Comparison of ENCODE assay signal across 12 cellular contexts in the genomic region with DNA sequence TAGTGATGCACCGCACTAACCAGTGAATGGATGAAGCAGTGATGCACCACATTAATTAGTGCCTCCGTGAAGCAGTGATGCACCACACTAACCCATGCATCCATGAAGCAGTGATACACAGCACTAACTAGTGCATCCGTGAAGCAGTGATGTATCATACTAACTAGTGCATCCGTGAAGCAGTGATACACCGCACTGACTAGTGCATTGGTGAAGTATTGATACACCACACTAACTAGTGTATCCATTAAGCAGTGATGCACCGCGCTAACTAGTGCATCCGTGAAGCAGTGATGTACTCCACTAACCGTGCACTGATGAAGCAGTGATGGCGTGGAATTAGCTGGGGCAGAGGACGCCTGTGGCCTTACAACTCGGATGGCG.
DNase-seq lines count a peak whose midpoint lies in the region; ATAC-seq, FAIRE-seq and TF ChIP-seq lines count a peak whose summit lies in the region.
"Had no signal": no experiment of that assay in that cellular context is flagged by ENCODE, and none has a peak within 500 bp of the region (broad histone marks: within the 10 kb centered on the region; RNA-seq: fewer than 3 reads in every experiment).

No MANE protein-coding gene starts in this region.

- ATAC-seq in K562: no peak
- no peak for ATAC-seq in upper lobe of right lung
- no peak for ATAC-seq in left lung

- H3K9ac ChIP-seq in K562 (ENCODE audit: insufficient read depth in 1 of 2, low read depth in 2 of 2, low read length in 2 of 2): no peak overlapping the region
- H3K9ac ChIP-seq in kidney (ENCODE audit: low read length in 2 of 2): no peak overlapping the region

- intact Hi-C loops in left ventricle myocardium inferior (cut with micrococcal nuclease) (no loop called here), K562 (cut with micrococcal nuclease) (no loop called here), upper lobe of right lung (cut with DNase I) (no loop called here), left lung (cut with DNase I) (no loop called here), kidney (cut with DNase I) (no loop called here)

- peaks cover 16% of the 10 kb centered on the region for H3K9me3 ChIP-seq in left ventricle myocardium inferior (replicated peaks)
- peaks cover 0 to 10% of the 10 kb centered on the region in 2 donors for H3K9me3 ChIP-seq in right atrium auricular region
- H3K9me3 ChIP-seq in K562 (replicated peaks; ENCODE audit: control insufficient read depth, insufficient read depth, low read depth, low read length): no peaks in the 10 kb centered on the region; the same call in 1 of the 2 replicates
- no peaks in the 10 kb centered on the region for H3K9me3 ChIP-seq in mesodermal cell (ENCODE audit: control insufficient read depth, low read length)
- no peaks in the 10 kb centered on the region for H3K9me3 ChIP-seq in upper lobe of right lung
- no peaks in the 10 kb centered on the region for H3K9me3 ChIP-seq in left lung
- H3K9me3 ChIP-seq in kidney (ENCODE audit: control insufficient read depth in 1 of 2, low read length in 2 of 2): no peaks in the 10 kb centered on the region

- in situ Hi-C loops in K562 (cut with MboI): no loop called here

- H3K9me1 ChIP-seq in K562 (ENCODE audit: control insufficient read depth, insufficient read depth, low read length): no peaks in the 10 kb centered on the region

- peak overlapping the region; percentile 29 for H3K4me2 ChIP-seq in K562 (ENCODE audit: insufficient read depth, low read length)

- TF ChIP-seq RAD21 in K562 (CRISPR knock-in tag; conservative IDR thresholded peaks at IDR 0.05 in 1 of 2, IDR thresholded peaks at IDR 0.05 in 1 of 2): no peak

- TF ChIP-seq CTCF in left ventricle myocardium inferior (IDR thresholded peaks at IDR 0.05; ENCODE audit: borderline replicate concordance) (no peak), right atrium auricular region (IDR thresholded peaks at IDR 0.05) (no peak), K562 (IDR thresholded peaks at IDR 0.05 in 2 of 3, conservative IDR thresholded peaks at IDR 0.05 in 1 of 3; ENCODE audit: insufficient read depth in 2 of 3, low read depth in 1 of 3, low read length in 3 of 3) (no peak), upper lobe of right lung (IDR thresholded peaks at IDR 0.05) (no peak), left lung (IDR thresholded peaks at IDR 0.05) (no peak), kidney (IDR thresholded peaks at IDR 0.05; ENCODE audit: borderline replicate concordance, extremely low read depth, insufficient read depth) (no peak)

- H3K36me3 ChIP-seq in left ventricle myocardium inferior: no peaks in the 10 kb centered on the region
- H3K36me3 ChIP-seq in right atrium auricular region: no peaks in the 10 kb centered on the region
- no peaks in the 10 kb centered on the region for H3K36me3 ChIP-seq in K562 (ENCODE audit: control insufficient read depth, insufficient read depth, low read length)
- H3K36me3 ChIP-seq in mesodermal cell (ENCODE audit: control insufficient read depth, insufficient read depth, low read length): no peaks in the 10 kb centered on the region
- H3K36me3 ChIP-seq in upper lobe of right lung: no peaks in the 10 kb centered on the region
- H3K36me3 ChIP-seq in left lung: no peaks in the 10 kb centered on the region
- H3K36me3 ChIP-seq in kidney (ENCODE audit: control insufficient read depth in 1 of 2, insufficient read depth in 2 of 2, low read length in 2 of 2): no peaks in the 10 kb centered on the region
- H3K36me3 ChIP-seq: cardiac muscle cell had no signal

- peaks cover 100% of the 10 kb centered on the region for H3K27me3 ChIP-seq in left ventricle myocardium inferior (ENCODE audit: low read depth)
- no peaks in the 10 kb centered on the region for H3K27me3 ChIP-seq in right atrium auricular region
- H3K27me3 ChIP-seq in K562 (ENCODE audit: control insufficient read depth in 2 of 2, insufficient read depth in 2 of 2, low read length in 2 of 2): peaks cover 20 to 54% of the 10 kb centered on the region in 2 experiments
- H3K27me3 ChIP-seq in upper lobe of right lung: peaks cover 48% of the 10 kb centered on the region
- peaks cover 16 to 76% of the 10 kb centered on the region in 2 donors for H3K27me3 ChIP-seq in left lung

- CTCF ChIA-PET in K562 (lab: Yijun Ruan, JAX; ENCODE audit: low intra/inter-chr PET ratio): no interaction called here

- H3K79me2 ChIP-seq in K562 (ENCODE audit: control insufficient read depth, insufficient read depth, low read length): no peaks in the 10 kb centered on the region

- 0 out of 2 replicates have a peak, but pooled peaks cover 4% of the 10 kb centered on the region for H4K20me1 ChIP-seq in K562 (replicated peaks; ENCODE audit: control insufficient read depth, insufficient read depth, low read length)

- BruUV-seq in K562 (replicated peaks; lab: Mats Ljungman, UMichigan): no TSS peak

- H3K4me1 ChIP-seq in left ventricle myocardium inferior (peaks cover 14% of the 10 kb centered on the region), right atrium auricular region (peaks cover 0 to 8% of the 10 kb centered on the region in 2 donors), K562 (replicated peaks in 1 of 2; ENCODE audit: control insufficient read depth in 2 of 2, insufficient read depth in 2 of 2, low read length in 2 of 2) (peaks cover 3 to 10% of the 10 kb centered on the region in 2 experiments; a peak in 2 of 5 replicates), mesodermal cell (ENCODE audit: control insufficient read depth, insufficient read depth, low read length, poor library complexity, severe bottlenecking) (peaks cover 25% of the 10 kb centered on the region), upper lobe of right lung (peaks cover 5% of the 10 kb centered on the region), left lung (peaks cover 0 to 8% of the 10 kb centered on the region in 2 donors), kidney (ENCODE audit: control insufficient read depth in 1 of 2, insufficient read depth in 1 of 2, low read depth in 1 of 2, low read length in 2 of 2) (peaks cover 0 to 2% of the 10 kb centered on the region in 2 donors)

- POLR2A ChIA-PET in K562 (lab: Yijun Ruan, JAX): no interaction called here

- DNase-seq in left ventricle myocardium inferior (no peak), right atrium auricular region (ENCODE audit: low spot score) (no peak), K562 (ENCODE audit: extremely low read depth in 1 of 4, low spot score in 3 of 4) (no peak), upper lobe of right lung (peak; percentile 19), NCI-H82 (lab: John Stamatoyannopoulos, UW) (no peak), left lung (no peak), kidney (no peak)
- DNase-seq: activated CD4-positive, alpha-beta memory T cell treated with anti-CD3 and anti-CD28 coated beads, Interleukin-2, amount 10 ng/mL, durations not matched to agents 7 days and 5 days; foreskin melanocyte had no signal

- peak; percentile 44 for FAIRE-seq in K562 (lab: Jason Lieb, UNC)
- FAIRE-seq in kidney (lab: Jason Lieb, UNC): no peak

- no peak for TF ChIP-seq EP300 in K562 (IDR thresholded peaks at IDR 0.05; ENCODE audit: low read length)

- 22% methylated on average over 13 of the region's 13 CpGs for WGBS in K562 (ENCODE audit: insufficient coverage, low coverage, missing lambda C conversion rate)
- WGBS in mesodermal cell (ENCODE audit: insufficient coverage in 2 of 2), 2 experiments: 44 to 49% methylated on average over 8 to 11 of the region's 13 CpGs

- TF ChIP-seq POLR2A in K562 (conservative IDR thresholded peaks at IDR 0.05): no peak

- peak overlapping the region; percentile 54 for H3K4me3 ChIP-seq in left ventricle myocardium inferior
- H3K4me3 ChIP-seq in right atrium auricular region: peak overlapping the region in 1 of 2 donors; percentile 40
- H3K4me3 ChIP-seq in K562: no peak overlapping the region
- peak overlapping the region; percentile 22 for H3K4me3 ChIP-seq in mesodermal cell (ENCODE audit: extremely low read depth, insufficient read depth, low read length, poor library complexity, severe bottlenecking)
- H3K4me3 ChIP-seq in upper lobe of right lung: peak overlapping the region; percentile 25
- peak overlapping the region in 1 of 2 donors; percentile 19 for H3K4me3 ChIP-seq in left lung
- no peak overlapping the region for H3K4me3 ChIP-seq in kidney (ENCODE audit: low read length in 2 of 2)

- no peak overlapping the region for H2AFZ ChIP-seq in K562 (ENCODE audit: low read depth, low read length)

- H3K27ac ChIP-seq in left ventricle myocardium inferior (replicated peaks) (no peak overlapping the region), right atrium auricular region (no peak overlapping the region), K562 (ENCODE audit: extremely low read depth, low read depth, low read length) (no peak overlapping the region), mesodermal cell (ENCODE audit: low read depth, low read length, severe bottlenecking) (no peak overlapping the region), upper lobe of right lung (no peak overlapping the region), left lung (no peak overlapping the region), kidney (ENCODE audit: low read depth in 2 of 2, low read length in 2 of 2) (no peak overlapping the region)
- H3K27ac ChIP-seq: cardiac muscle cell, RWPE1 had no signal

TF ChIP-seq in K562, 482 proteins besides CTCF, POLR2A, EP300 and RAD21 (continues in another document):
- TF ChIP-seq KLF6 (CRISPR knock-in tag; IDR thresholded peaks at IDR 0.05; ENCODE audit: borderline replicate concordance) (no peak), TBL1XR1 (IDR thresholded peaks at IDR 0.05; ENCODE audit: low read length in 2 of 2) (no peak)
- TF ChIP-seq, protein P1, sequence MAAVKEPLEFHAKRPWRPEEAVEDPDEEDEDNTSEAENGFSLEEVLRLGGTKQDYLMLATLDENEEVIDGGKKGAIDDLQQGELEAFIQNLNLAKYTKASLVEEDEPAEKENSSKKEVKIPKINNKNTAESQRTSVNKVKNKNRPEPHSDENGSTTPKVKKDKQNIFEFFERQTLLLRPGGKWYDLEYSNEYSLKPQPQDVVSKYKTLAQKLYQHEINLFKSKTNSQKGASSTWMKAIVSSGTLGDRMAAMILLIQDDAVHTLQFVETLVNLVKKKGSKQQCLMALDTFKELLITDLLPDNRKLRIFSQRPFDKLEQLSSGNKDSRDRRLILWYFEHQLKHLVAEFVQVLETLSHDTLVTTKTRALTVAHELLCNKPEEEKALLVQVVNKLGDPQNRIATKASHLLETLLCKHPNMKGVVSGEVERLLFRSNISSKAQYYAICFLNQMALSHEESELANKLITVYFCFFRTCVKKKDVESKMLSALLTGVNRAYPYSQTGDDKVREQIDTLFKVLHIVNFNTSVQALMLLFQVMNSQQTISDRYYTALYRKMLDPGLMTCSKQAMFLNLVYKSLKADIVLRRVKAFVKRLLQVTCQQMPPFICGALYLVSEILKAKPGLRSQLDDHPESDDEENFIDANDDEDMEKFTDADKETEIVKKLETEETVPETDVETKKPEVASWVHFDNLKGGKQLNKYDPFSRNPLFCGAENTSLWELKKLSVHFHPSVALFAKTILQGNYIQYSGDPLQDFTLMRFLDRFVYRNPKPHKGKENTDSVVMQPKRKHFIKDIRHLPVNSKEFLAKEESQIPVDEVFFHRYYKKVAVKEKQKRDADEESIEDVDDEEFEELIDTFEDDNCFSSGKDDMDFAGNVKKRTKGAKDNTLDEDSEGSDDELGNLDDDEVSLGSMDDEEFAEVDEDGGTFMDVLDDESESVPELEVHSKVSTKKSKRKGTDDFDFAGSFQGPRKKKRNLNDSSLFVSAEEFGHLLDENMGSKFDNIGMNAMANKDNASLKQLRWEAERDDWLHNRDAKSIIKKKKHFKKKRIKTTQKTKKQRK (IDR thresholded peaks at IDR 0.05; ENCODE audit: borderline replicate concordance, low read depth, low read length): no peak

Comparison
In these comparisons a context has a peak if more than half of its experiments do, and no peak if none do; other contexts are left out.
1. H3K4me3 ChIP-seq: peak in left ventricle myocardium inferior (single experiment), mesodermal cell (single experiment) and upper lobe of right lung (single experiment); none in K562 (single experiment) and kidney (0 of 2).